In the genomic region with DNA sequence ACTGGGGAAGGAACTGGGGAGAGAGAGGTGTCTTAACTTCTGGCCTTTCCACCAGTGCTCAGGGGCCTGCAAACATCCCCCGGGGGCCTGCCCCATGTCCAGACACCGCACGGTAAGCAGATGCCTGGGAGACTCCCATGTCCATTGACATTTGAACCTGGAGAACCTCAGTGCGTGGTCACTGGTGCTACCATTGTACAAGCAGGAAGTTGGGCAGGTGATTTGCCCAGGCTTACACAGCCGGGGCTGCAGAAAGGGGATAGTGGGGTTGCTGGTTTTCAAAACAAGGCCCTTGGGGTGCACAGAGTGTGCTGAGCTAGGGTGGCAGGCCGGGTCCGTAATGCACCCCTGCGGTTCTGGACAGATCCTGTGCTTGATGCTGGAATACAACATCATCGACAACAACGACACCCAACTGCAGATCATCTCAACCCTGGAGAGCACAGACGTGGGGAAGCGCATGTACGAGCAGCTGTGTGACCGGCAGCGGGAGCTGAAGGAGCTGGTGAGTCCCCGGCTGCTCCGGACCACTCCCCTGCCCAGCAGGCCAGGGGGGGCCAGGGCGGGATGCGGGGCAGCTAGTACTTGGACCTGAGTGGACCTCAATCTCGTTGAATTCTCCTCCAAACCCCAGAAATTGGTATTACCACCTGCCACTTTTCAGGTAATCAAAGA, we compare ENCODE assay signal across 25 cellular contexts.
"Had no signal": no experiment of that assay in that cellular context is flagged by ENCODE, and none has a peak within 500 bp of the region (broad histone marks: within the 10 kb centered on the region; RNA-seq: fewer than 3 reads in every experiment).

No MANE protein-coding gene starts in this region.

- DNase-seq: activated CD4-positive, alpha-beta T cell treated with anti-CD3 and anti-CD28 coated beads, Interleukin-2, amount 50 U/mL, for 1 hour; activated CD4-positive, CD25-positive, alpha-beta regulatory T cell treated with anti-CD3 and anti-CD28 coated beads, Interleukin-2, amount 50 U/mL, for 72 hours; anterior cingulate cortex; body of pancreas; effector CD8-positive, alpha-beta T cell; glutamatergic neuron; hippocampal formation; nephron progenitor cell; spleen; stimulated activated CD4-positive, alpha-beta T cell treated with anti-CD3 and anti-CD28 coated beads, Interleukin-4, amount 100 ng/mL, for 1 hour; stimulated activated naive CD4-positive, alpha-beta T cell treated with Interleukin-2 at 50 U/mL for 16 hours; T-cell; WERI-Rb-1 had no signal

- H3K36me3 ChIP-seq: WERI-Rb-1 had no signal

- H3K4me3 Mint-ChIP-seq: activated T-helper 1 cell treated with anti-CD3 and anti-CD28 coated beads, Interleukin-12 subunit alpha, Interleukin-12 subunit beta, Interleukin-2, Interleukin-4 antibody, amounts not matched to agents 30 ng/mL and 10 ng/mL and 1 ng/mL, durations not matched to agents 14 hours and 24 hours and 36 hours; dendritic cell treated with granulocyte-macrophage colony-stimulating factor and Interleukin-4, amounts not matched to agents 40 ng/mL and 50 ng/mL, for 4 days; memory B cell; nephron progenitor cell; T-cell had no signal

- H3K4me1 Mint-ChIP-seq: T-cell had no signal

- H3K27ac ChIP-seq: body of pancreas, cardiac muscle cell, esophagus muscularis mucosa, pancreas, psoas muscle, right atrium auricular region, spleen, upper lobe of left lung, WERI-Rb-1 had no signal

- H3K27me3 Mint-ChIP-seq: dendritic cell treated with granulocyte-macrophage colony-stimulating factor and Interleukin-4, amounts not matched to agents 40 ng/mL and 50 ng/mL, for 4 days; memory B cell; T-cell had no signal

- H3K9me3 Mint-ChIP-seq: activated T-helper 1 cell treated with anti-CD3 and anti-CD28 coated beads, Interleukin-12 subunit alpha, Interleukin-12 subunit beta, Interleukin-2, Interleukin-4 antibody, amounts not matched to agents 30 ng/mL and 10 ng/mL and 1 ng/mL, durations not matched to agents 14 hours and 24 hours and 36 hours; dendritic cell treated with granulocyte-macrophage colony-stimulating factor and Interleukin-4, amounts not matched to agents 40 ng/mL and 50 ng/mL, for 4 days; memory B cell; nephron progenitor cell; T-cell had no signal

- H3K4me3 ChIP-seq: body of pancreas, cardiac muscle cell, esophagus muscularis mucosa, pancreas, psoas muscle, right atrium auricular region, spleen, upper lobe of left lung had no signal

- FAIRE-seq: endothelial cell of umbilical vein, frontal cortex, pancreas, TTC549 had no signal

- H3K4me1 ChIP-seq: body of pancreas, pancreas, psoas muscle had no signal

- H3K27ac Mint-ChIP-seq: dendritic cell treated with granulocyte-macrophage colony-stimulating factor and Interleukin-4, amounts not matched to agents 40 ng/mL and 50 ng/mL, for 4 days had no signal

- ATAC-seq: body of pancreas, pancreas, psoas muscle, T-cell had no signal

- H3K9me3 ChIP-seq: body of pancreas, esophagus muscularis mucosa, pancreas, psoas muscle, right atrium auricular region, spleen, upper lobe of left lung had no signal
